In the genomic region with DNA sequence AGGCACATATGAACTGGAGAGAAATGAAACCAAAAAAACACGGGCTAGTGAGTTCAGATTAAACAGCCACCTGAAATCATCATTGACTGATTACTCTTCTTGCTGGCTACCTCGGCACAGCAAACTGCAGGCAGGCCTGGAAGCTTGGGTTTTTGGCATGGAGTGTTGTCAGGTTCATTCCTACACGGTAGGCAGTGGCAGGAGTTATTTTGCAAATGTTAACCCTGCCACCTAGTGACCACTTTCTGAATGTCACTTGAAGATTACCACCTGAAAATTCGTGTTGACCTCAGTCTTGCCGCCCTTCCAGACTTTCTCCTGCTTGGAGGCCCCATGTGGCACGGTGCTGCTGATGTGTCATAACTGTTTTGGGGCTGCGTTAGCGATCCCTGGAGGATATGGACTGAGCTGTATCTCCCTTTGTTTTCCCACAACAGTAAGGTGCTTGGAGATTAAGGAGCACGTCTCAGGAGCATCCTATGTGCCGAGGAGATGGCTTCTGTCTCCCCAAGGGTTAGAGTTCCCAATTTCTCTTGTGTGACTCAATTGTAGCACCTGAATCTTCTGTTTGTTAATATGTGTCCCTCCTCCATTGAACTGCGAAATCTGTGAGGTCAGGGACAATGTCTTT, we compare ENCODE assay signal across 8 cellular contexts. TPM values are rescaled to one million over a fixed set of nuclear protein-coding genes. Genes with fewer than 3 reads are reported as not detected.
DNase-seq lines count a peak whose midpoint lies in the region; ATAC-seq, FAIRE-seq and TF ChIP-seq lines count a peak whose summit lies in the region.

No MANE protein-coding gene starts in this region.

- H3K36me3 Mint-ChIP-seq in astrocyte (ENCODE audit: low read depth, unreplicated experiment): no peaks in the 10 kb centered on the region

- ATAC-seq in HG02623 (IDR thresholded peaks at IDR 0.05; ENCODE audit: unreplicated experiment): peak; percentile 24
- ATAC-seq in gastrocnemius medialis: peak; percentile 71 to 93
- no peak for ATAC-seq in HG02870 (IDR thresholded peaks at IDR 0.05; ENCODE audit: unreplicated experiment)

- H3K4me1 ChIP-seq in astrocyte (ENCODE audit: insufficient read depth, low read length): peaks cover 13% of the 10 kb centered on the region
- H3K4me1 ChIP-seq in gastrocnemius medialis: no peaks in the 10 kb centered on the region

- peak overlapping the region; percentile 30 for H3K27ac Mint-ChIP-seq in astrocyte (ENCODE audit: unreplicated experiment)

- no peak overlapping the region for H3K27ac ChIP-seq in astrocyte (ENCODE audit: low read depth, low read length)
- no peak overlapping the region for H3K27ac ChIP-seq in gastrocnemius medialis

- no peak overlapping the region for H3K9ac ChIP-seq in astrocyte (ENCODE audit: low read length)

- no peaks in the 10 kb centered on the region for H3K79me2 ChIP-seq in astrocyte (ENCODE audit: insufficient read depth, low read length)

- H3K36me3 ChIP-seq in astrocyte (ENCODE audit: insufficient read depth, low read length) (no peaks in the 10 kb centered on the region), gastrocnemius medialis (no peaks in the 10 kb centered on the region)

- H3K27me3 ChIP-seq in astrocyte (ENCODE audit: insufficient read depth, low read length): no peaks in the 10 kb centered on the region
- H3K27me3 ChIP-seq in gastrocnemius medialis: no peaks in the 10 kb centered on the region

- H3K4me1 Mint-ChIP-seq in astrocyte (ENCODE audit: low read depth, unreplicated experiment): peaks cover 10% of the 10 kb centered on the region

- H4K20me1 ChIP-seq in astrocyte (ENCODE audit: insufficient read depth, low read length): no peaks in the 10 kb centered on the region

- DNase-seq in G401 (ENCODE audit: low spot score) (peak; percentile 93), NCI-H2029 treated with DMSO at 0.1 percent for 48 hours (lab: John Stamatoyannopoulos, UW) (peak; percentile 79), T-helper 2 cell (peak in 4 of 5 experiments; percentile 12 to 80 (median 40)), astrocyte (ENCODE audit: low read depth) (peak; percentile 59), hepatic stellate cell (ENCODE audit: low spot score) (peak; percentile 70), gastrocnemius medialis (peak; percentile 51 to 58)

- no peaks in the 10 kb centered on the region for H3K27me3 Mint-ChIP-seq in astrocyte (ENCODE audit: low read depth, unreplicated experiment)

- H3K4me3 ChIP-seq in astrocyte (ENCODE audit: insufficient read depth, low read depth, low read length): no peak overlapping the region
- H3K4me3 ChIP-seq in gastrocnemius medialis: no peak overlapping the region

- in situ Hi-C loops in G401 (cut with HindIII; ENCODE audit: low sequenced_read_pairs) (no loop called here), gastrocnemius medialis (cut with MboI; ENCODE audit: low sequenced_read_pairs in 4 of 4) (loop anchor here in 3 of 4 donors (10.0 to 25.0 kb wide), 3 partner anchors 224 to 897 kb away; no protein-coding TSS in a partner anchor)

- TF ChIP-seq CTCF in astrocyte (IDR thresholded peaks at IDR 0.05; ENCODE audit: insufficient read depth, low read depth, low read length) (peak; percentile 78), gastrocnemius medialis (IDR thresholded peaks at IDR 0.05 in 4 of 5, conservative IDR thresholded peaks at IDR 0.05 in 1 of 5) (peak; percentile 65 to 82 (median 78))

- intact Hi-C loops in gastrocnemius medialis (cut with DNase I; ENCODE audit: low total_unique reads): loop anchor here (1.0 to 2.0 kb wide), 5 partner anchors 44 to 902 kb away; no protein-coding TSS in a partner anchor

- TF ChIP-seq POLR2A in gastrocnemius medialis (IDR thresholded peaks at IDR 0.05): no peak

- H3K4me3 Mint-ChIP-seq in astrocyte (ENCODE audit: unreplicated experiment): no peak overlapping the region

- peak; percentile 74 for FAIRE-seq in astrocyte (lab: Jason Lieb, UNC)

- no peak overlapping the region for H2AFZ ChIP-seq in astrocyte (ENCODE audit: low read depth, low read length)

- H3K9me3 ChIP-seq in astrocyte (ENCODE audit: insufficient read depth, low read depth, low read length): no peaks in the 10 kb centered on the region
- H3K9me3 ChIP-seq in gastrocnemius medialis: no peaks in the 10 kb centered on the region

- no peaks in the 10 kb centered on the region for H3K9me3 Mint-ChIP-seq in astrocyte (ENCODE audit: unreplicated experiment)

- H3K4me2 ChIP-seq in astrocyte (ENCODE audit: low read length): no peak overlapping the region

RNA-seq across cellular contexts. Expression of gene CD180, which starts 12.7 kb away (rescaled TPM):
- total RNA-seq in G401 (2014; rRNA removed; shearing (Covaris generic)): not detected in 2 replicates
- total RNA-seq in astrocyte (not detected in 2 replicates), gastrocnemius medialis (under 1 TPM in 3 of 4 donors, not detected in 1; 0.10 to 0.56 (median 0.22) TPM)

Comparison
In these comparisons a context has a peak if more than half of its experiments do, and no peak if none do; other contexts are left out.
1. DNase-seq: peak in every context shown above with its lines; median percentile 93 in G401; 79 in NCI-H2029 treated with DMSO at 0.1 percent for 48 hours; 70 in hepatic stellate cell; 59 in astrocyte; 54 in gastrocnemius medialis; 40 in T-helper 2 cell.